Comparison of ENCODE assay signal across 12 cellular contexts in genomic region chr3:159928692-159929091, GRCh38. TPM values are rescaled to one million over a fixed set of nuclear protein-coding genes. Genes with fewer than 3 reads are reported as not detected.
DNase-seq lines count a peak whose midpoint lies in the region; ATAC-seq and TF ChIP-seq lines count a peak whose summit lies in the region.
"Had no signal": no experiment of that assay in that cellular context is flagged by ENCODE, and none has a peak within 500 bp of the region (broad histone marks: within the 10 kb centered on the region; RNA-seq: fewer than 3 reads in every experiment).

No MANE protein-coding gene starts in this region.

- WGBS in heart left ventricle, 4 donors: 90 to 95% (median 91%) methylated on average over 6 of the region's 6 CpGs

- peaks cover 3% of the 10 kb centered on the region for H3K36me3 Mint-ChIP-seq in activated naive CD8-positive, alpha-beta T cell treated with anti-CD3 and anti-CD28 coated beads for 36 hours
- H3K36me3 Mint-ChIP-seq: T-cell had no signal

- H3K36me3 ChIP-seq in left ventricle myocardium inferior: no peaks in the 10 kb centered on the region
- H3K36me3 ChIP-seq in heart left ventricle: no peaks in the 10 kb centered on the region
- H3K36me3 ChIP-seq in left lung: no peaks in the 10 kb centered on the region
- no peaks in the 10 kb centered on the region for H3K36me3 ChIP-seq in upper lobe of right lung
- H3K36me3 ChIP-seq: BLaER1 had no signal

- no peaks in the 10 kb centered on the region for H3K27me3 Mint-ChIP-seq in activated naive CD8-positive, alpha-beta T cell treated with anti-CD3 and anti-CD28 coated beads for 36 hours

- H3K4me3 Mint-ChIP-seq in activated naive CD8-positive, alpha-beta T cell treated with anti-CD3 and anti-CD28 coated beads for 36 hours: no peak overlapping the region
- H3K4me3 Mint-ChIP-seq: stimulated activated naive CD8-positive, alpha-beta T cell treated with anti-CD3 and anti-CD28 coated beads, Interleukin-15, Interleukin-2, amounts not matched to agents 100 ng/mL and 50 ng/mL, for 24 hours; T-cell had no signal

- TF ChIP-seq CTCF in left ventricle myocardium inferior (IDR thresholded peaks at IDR 0.05; ENCODE audit: borderline replicate concordance): no peak
- TF ChIP-seq CTCF in heart left ventricle (IDR thresholded peaks at IDR 0.05): no peak
- TF ChIP-seq CTCF in left lung (IDR thresholded peaks at IDR 0.05): no peak
- no peak for TF ChIP-seq CTCF in upper lobe of right lung (IDR thresholded peaks at IDR 0.05)

- H3K27me3 ChIP-seq in left ventricle myocardium inferior (ENCODE audit: low read depth) (no peaks in the 10 kb centered on the region), heart left ventricle (no peaks in the 10 kb centered on the region), left lung (no peaks in the 10 kb centered on the region), upper lobe of right lung (no peaks in the 10 kb centered on the region)
- H3K27me3 ChIP-seq: BLaER1 had no signal

- H3K9me3 ChIP-seq in left ventricle myocardium inferior (replicated peaks): peaks cover 5% of the 10 kb centered on the region
- H3K9me3 ChIP-seq in heart left ventricle: peaks cover 0 to 6% (median under 1%) of the 10 kb centered on the region in 12 donors
- peaks cover 0 to 9% of the 10 kb centered on the region in 2 donors for H3K9me3 ChIP-seq in left lung
- H3K9me3 ChIP-seq in upper lobe of right lung: no peaks in the 10 kb centered on the region

- peaks cover 4% of the 10 kb centered on the region for H3K4me1 Mint-ChIP-seq in activated naive CD8-positive, alpha-beta T cell treated with anti-CD3 and anti-CD28 coated beads for 36 hours

- ATAC-seq in heart left ventricle: no peak
- peak; percentile 53 for ATAC-seq in left lung
- ATAC-seq in upper lobe of right lung: peak; percentile 17
- ATAC-seq in GM21723 (IDR thresholded peaks at IDR 0.05; ENCODE audit: unreplicated experiment): no peak

- no peak for TF ChIP-seq POLR2A in heart left ventricle (IDR thresholded peaks at IDR 0.05)

- H3K9me3 Mint-ChIP-seq in activated naive CD8-positive, alpha-beta T cell treated with anti-CD3 and anti-CD28 coated beads for 36 hours: peaks cover 7% of the 10 kb centered on the region

- no peak overlapping the region for H3K4me3 ChIP-seq in left ventricle myocardium inferior
- H3K4me3 ChIP-seq in heart left ventricle: no peak overlapping the region
- H3K4me3 ChIP-seq in left lung: no peak overlapping the region
- H3K4me3 ChIP-seq in upper lobe of right lung: no peak overlapping the region
- H3K4me3 ChIP-seq: BLaER1 had no signal

- peaks cover 22% of the 10 kb centered on the region for H3K4me1 ChIP-seq in left ventricle myocardium inferior
- H3K4me1 ChIP-seq in heart left ventricle: peaks cover 0 to 31% (median 9%) of the 10 kb centered on the region in 12 donors
- peaks cover 0 to 16% of the 10 kb centered on the region in 2 donors for H3K4me1 ChIP-seq in left lung
- H3K4me1 ChIP-seq in upper lobe of right lung: no peaks in the 10 kb centered on the region
- H3K4me1 ChIP-seq: BLaER1 had no signal

- H3K27ac Mint-ChIP-seq in activated naive CD8-positive, alpha-beta T cell treated with anti-CD3 and anti-CD28 coated beads for 36 hours: no peak overlapping the region
- H3K27ac Mint-ChIP-seq: stimulated activated naive CD8-positive, alpha-beta T cell treated with anti-CD3 and anti-CD28 coated beads, Interleukin-15, Interleukin-2, amounts not matched to agents 100 ng/mL and 50 ng/mL, for 24 hours had no signal

- H3K27ac ChIP-seq in left ventricle myocardium inferior (replicated peaks) (peak overlapping the region; percentile 64), heart left ventricle (peak overlapping the region in 6 of 12 donors; percentile 15 to 84 (median 47)), left lung (peak overlapping the region in 1 of 2 donors; percentile 79), upper lobe of right lung (no peak overlapping the region)
- H3K27ac ChIP-seq: BLaER1 had no signal

- intact Hi-C loops in left ventricle myocardium inferior (cut with micrococcal nuclease) (no loop called here), heart left ventricle (cut with DNase I) (loop anchor here in 2 of 10 donors (2.0 to 10.0 kb wide), 2 partner anchors 56 to 74 kb away; partner anchors contain the start of gene IL12A (in 1 of the 2)), left lung (cut with DNase I) (no loop called here), upper lobe of right lung (cut with DNase I) (no loop called here)

- DNase-seq in left ventricle myocardium inferior (no peak), heart left ventricle (no peak), astrocyte of the hippocampus (ENCODE audit: low read depth, low spot score) (peak; percentile 94), left lung (no peak), upper lobe of right lung (no peak), NCI-H2107 (lab: John Stamatoyannopoulos, UW) (no peak)
- DNase-seq in activated naive CD8-positive, alpha-beta T cell treated with anti-CD3 and anti-CD28 coated beads for 36 hours: no peak
- DNase-seq: NCI-H1092, T-cell had no signal

RNA-seq across cellular contexts. Expression of gene IL12A, which starts 59.9 kb away (rescaled TPM):
- total RNA-seq in left ventricle myocardium inferior: 0.60 TPM
- total RNA-seq in heart left ventricle: 1 to 10 TPM in 3 of 9 donors, under 1 TPM in 6; 0.42 to 3.3 (median 0.56) TPM
- polyA plus RNA-seq in heart left ventricle: 1 to 10 TPM in 1 of 2 donors, under 1 TPM in 1; 0.57 to 1.1 TPM
- under 1 TPM; 0.61 to 0.81 TPM for total RNA-seq in left lung
- 0.96 TPM for total RNA-seq in upper lobe of right lung
- total RNA-seq in activated naive CD8-positive, alpha-beta T cell treated with anti-CD3 and anti-CD28 coated beads for 36 hours: under 1 TPM; 0.20 to 0.41 TPM

Comparison
In these comparisons a context has a peak if more than half of its experiments do, and no peak if none do; other contexts are left out.
1. ATAC-seq: peak in left lung (single experiment) and upper lobe of right lung (single experiment); none in heart left ventricle (0 of 4) and GM21723 (single experiment).